Comparison of ENCODE assay signal across 26 cellular contexts in the genomic region with DNA sequence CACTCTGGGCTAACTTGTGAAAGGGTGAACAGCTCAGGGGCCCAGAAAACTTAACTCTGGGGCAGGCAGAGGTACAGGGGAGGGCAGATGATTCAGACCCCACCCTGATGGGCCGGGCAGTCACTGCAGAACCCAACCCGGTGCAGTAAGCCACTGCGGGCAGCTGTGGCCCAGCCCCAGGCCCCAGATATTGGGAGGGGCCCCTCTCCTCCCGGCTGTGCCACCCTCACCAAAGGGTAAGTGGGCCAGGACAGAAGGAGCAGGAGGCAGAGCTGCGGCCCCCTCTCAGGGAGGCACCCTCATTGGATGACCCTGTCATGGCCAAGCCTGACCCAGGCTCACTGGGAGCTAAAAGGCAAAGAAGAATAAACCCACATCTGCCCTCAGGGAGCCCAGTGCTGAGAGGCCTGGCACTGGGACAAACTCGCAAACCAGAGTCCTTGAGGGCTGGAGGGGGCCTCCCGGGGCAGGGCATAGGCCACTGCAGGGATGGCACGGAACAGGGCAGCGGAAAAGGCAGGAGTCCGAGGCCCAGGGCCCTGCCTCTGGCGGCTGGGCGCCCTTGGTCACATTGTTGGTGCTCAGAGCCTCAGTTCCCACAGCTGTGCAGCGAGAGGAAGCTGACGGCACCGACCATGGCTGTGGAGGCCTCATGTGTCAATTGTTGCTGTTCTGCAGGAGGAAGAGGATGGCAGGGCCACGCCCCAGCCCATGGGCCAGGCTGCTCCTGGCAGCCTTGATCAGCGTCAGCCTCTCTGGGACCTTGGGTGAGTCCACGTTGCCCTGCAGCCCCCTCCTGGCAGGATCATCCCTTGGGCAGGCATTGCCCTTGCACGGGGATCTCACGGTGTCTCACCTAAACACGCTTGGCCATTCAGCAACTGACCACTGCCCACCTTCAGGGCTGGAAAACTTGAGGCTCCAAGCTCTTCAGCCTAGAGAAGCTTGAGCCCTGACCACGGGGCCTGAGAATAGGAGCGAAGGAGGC. TPM values are rescaled to one million over a fixed set of nuclear protein-coding genes. Genes with fewer than 3 reads are reported as not detected.
DNase-seq lines count a peak whose midpoint lies in the region; ATAC-seq and FAIRE-seq lines count a peak whose summit lies in the region.
"Had no signal": no experiment of that assay in that cellular context is flagged by ENCODE, and none has a peak within 500 bp of the region (broad histone marks: within the 10 kb centered on the region; RNA-seq: fewer than 3 reads in every experiment).

No MANE protein-coding gene starts in this region.

- ATAC-seq in Right ventricle myocardium inferior (no peak), left ventricle myocardium superior (no peak)
- ATAC-seq in stimulated activated naive CD8-positive, alpha-beta T cell treated with anti-CD3 and anti-CD28 coated beads, Interleukin-15, amount 100 ng/mL, for 72 hours = no peak
- ATAC-seq: activated CD8-positive, alpha-beta memory T cell treated with anti-CD3 and anti-CD28 coated beads, Interleukin-2, amount 10 ng/mL, durations not matched to agents 7 days and 5 days; natural killer cell; T-cell had no signal

- no peak overlapping the region for H3K4me3 Mint-ChIP-seq in stimulated activated naive CD8-positive, alpha-beta T cell treated with anti-CD3 and anti-CD28 coated beads, Interleukin-15, amount 100 ng/mL, for 72 hours
- H3K4me3 Mint-ChIP-seq: activated CD8-positive, alpha-beta memory T cell treated with anti-CD3 and anti-CD28 coated beads, Interleukin-2, amount 10 ng/mL, durations not matched to agents 7 days and 5 days; activated naive CD8-positive, alpha-beta T cell; activated T-helper 1 cell treated with anti-CD3 and anti-CD28 coated beads, Interleukin-12 subunit alpha, Interleukin-12 subunit beta, Interleukin-2, Interleukin-4 antibody, amounts not matched to agents 30 ng/mL and 10 ng/mL and 1 ng/mL, durations not matched to agents 14 hours and 24 hours and 36 hours; memory B cell; natural killer cell; T-cell had no signal

- H3K27me3 ChIP-seq in duodenal mucosa (ENCODE audit: control insufficient read depth in 1 of 2, insufficient read depth in 2 of 2, low read length in 2 of 2) (no peaks in the 10 kb centered on the region), muscle layer of duodenum (ENCODE audit: low read depth, low read length) (peaks cover 17% of the 10 kb centered on the region)

- peaks cover 9% of the 10 kb centered on the region for H3K4me1 Mint-ChIP-seq in stimulated activated naive CD8-positive, alpha-beta T cell treated with anti-CD3 and anti-CD28 coated beads, Interleukin-15, amount 100 ng/mL, for 72 hours

- H3K27me3 Mint-ChIP-seq in stimulated activated naive CD8-positive, alpha-beta T cell treated with anti-CD3 and anti-CD28 coated beads, Interleukin-15, amount 100 ng/mL, for 72 hours = peaks cover 16% of the 10 kb centered on the region
- H3K27me3 Mint-ChIP-seq: activated naive CD8-positive, alpha-beta T cell had no signal

- H3K27ac Mint-ChIP-seq in stimulated activated naive CD8-positive, alpha-beta T cell treated with anti-CD3 and anti-CD28 coated beads, Interleukin-15, amount 100 ng/mL, for 72 hours = no peak overlapping the region
- H3K27ac Mint-ChIP-seq: activated CD8-positive, alpha-beta memory T cell treated with anti-CD3 and anti-CD28 coated beads, Interleukin-2, amount 10 ng/mL, durations not matched to agents 7 days and 5 days; activated naive CD8-positive, alpha-beta T cell; activated T-helper 1 cell treated with anti-CD3 and anti-CD28 coated beads, Interleukin-12 subunit alpha, Interleukin-12 subunit beta, Interleukin-2, Interleukin-4 antibody, amounts not matched to agents 30 ng/mL and 10 ng/mL and 1 ng/mL, durations not matched to agents 14 hours and 24 hours and 36 hours; memory B cell; natural killer cell; T-cell had no signal

- H3K9ac ChIP-seq in duodenal mucosa (ENCODE audit: low read depth in 1 of 2, low read length in 2 of 2) = peak overlapping the region; percentile 44 to 95
- H3K9ac ChIP-seq: parathyroid adenoma had no signal

- DNase-seq in Right ventricle myocardium inferior (ENCODE audit: missing footprints) (peak; percentile 41), left ventricle myocardium superior (no peak), urothelium cell line (ENCODE audit: low spot score) (no peak), medulla oblongata (ENCODE audit: extremely low spot score) (no peak)
- no peak for DNase-seq in activated naive CD4-positive, alpha-beta T cell treated with Interleukin-2 at 50 U/mL for 16 hours
- DNase-seq in stimulated activated naive CD8-positive, alpha-beta T cell treated with anti-CD3 and anti-CD28 coated beads, Interleukin-15, amount 100 ng/mL, for 72 hours = no peak
- DNase-seq: 8988T; activated CD4-positive, alpha-beta T cell treated with anti-CD3 and anti-CD28 coated beads for 48 hours; activated CD8-positive, alpha-beta memory T cell treated with anti-CD3 and anti-CD28 coated beads, Interleukin-2, amount 10 ng/mL, durations not matched to agents 7 days and 5 days; BE2C; hippocampal formation; natural killer cell; NCI-H1436 treated with DMSO at 0.1 percent for 48 hours; NCI-H2171 treated with DMSO at 0.1 percent for 48 hours; NCI-H526 treated with DMSO at 0.1 percent for 48 hours; stimulated activated naive CD4-positive, alpha-beta T cell; T-cell; upper lobe of left lung had no signal

- intact Hi-C loops in Right ventricle myocardium inferior (cut with DNase I) (no loop called here), left ventricle myocardium superior (cut with micrococcal nuclease) (no loop called here)

- FAIRE-seq in urothelium cell line (lab: Jason Lieb, UNC) = peak; percentile 46
- FAIRE-seq: endometrium, islet of Langerhans had no signal

- peak overlapping the region; percentile 65 to 77 for H3K4me3 ChIP-seq in duodenal mucosa (ENCODE audit: low read depth in 1 of 2, low read length in 2 of 2)
- H3K4me3 ChIP-seq in muscle layer of duodenum (ENCODE audit: low read depth in 1 of 2, low read length in 2 of 2) = no peak overlapping the region

- H3K36me3 ChIP-seq in duodenal mucosa (ENCODE audit: control insufficient read depth in 1 of 2, insufficient read depth in 2 of 2, low read length in 2 of 2) (peaks cover 14 to 38% of the 10 kb centered on the region in 2 donors), muscle layer of duodenum (ENCODE audit: control insufficient read depth in 1 of 2, insufficient read depth in 2 of 2, low read length in 2 of 2) (peaks cover 7 to 12% of the 10 kb centered on the region in 2 donors)
- H3K36me3 ChIP-seq: BE2C had no signal

- no peaks in the 10 kb centered on the region for H3K9me3 ChIP-seq in duodenal mucosa (ENCODE audit: control insufficient read depth in 1 of 2, low read length in 2 of 2)
- H3K9me3 ChIP-seq in muscle layer of duodenum (ENCODE audit: control insufficient read depth in 1 of 2, low read length in 2 of 2) = no peaks in the 10 kb centered on the region
- H3K9me3 ChIP-seq: BE2C, upper lobe of left lung had no signal

- no peaks in the 10 kb centered on the region for H3K9me3 Mint-ChIP-seq in stimulated activated naive CD8-positive, alpha-beta T cell treated with anti-CD3 and anti-CD28 coated beads, Interleukin-15, amount 100 ng/mL, for 72 hours
- H3K9me3 Mint-ChIP-seq: activated T-helper 1 cell treated with anti-CD3 and anti-CD28 coated beads, Interleukin-12 subunit alpha, Interleukin-12 subunit beta, Interleukin-2, Interleukin-4 antibody, amounts not matched to agents 30 ng/mL and 10 ng/mL and 1 ng/mL, durations not matched to agents 14 hours and 24 hours and 36 hours; memory B cell; natural killer cell; T-cell had no signal

- peaks cover 9 to 23% of the 10 kb centered on the region in 2 donors for H3K4me1 ChIP-seq in duodenal mucosa (ENCODE audit: control insufficient read depth in 1 of 2, insufficient read depth in 2 of 2, low read length in 2 of 2)
- H3K4me1 ChIP-seq in muscle layer of duodenum (ENCODE audit: control insufficient read depth in 1 of 2, insufficient read depth in 2 of 2, low read length in 2 of 2) = peaks cover 0 to 10% of the 10 kb centered on the region in 2 donors
- H3K4me1 ChIP-seq: BE2C, parathyroid adenoma had no signal

- H3K27ac ChIP-seq in duodenal mucosa (ENCODE audit: low read depth, low read length) = no peak overlapping the region
- peak overlapping the region; percentile 0 for H3K27ac ChIP-seq in muscle layer of duodenum (ENCODE audit: low read length)
- H3K27ac ChIP-seq: parathyroid adenoma had no signal

RNA-seq across cellular contexts. Expression of gene ITGB4, which starts 3.1 kb away (rescaled TPM):
- total RNA-seq in Right ventricle myocardium inferior (7.5 TPM), left ventricle myocardium superior (8.8 TPM)

RNA-seq across cellular contexts. Expression of gene GALK1, which starts 40.7 kb away (rescaled TPM):
- total RNA-seq in Right ventricle myocardium inferior (23.8 TPM), left ventricle myocardium superior (20.2 TPM)

RNA-seq across cellular contexts. Expression of gene SAP30BP, which starts 57.2 kb away (rescaled TPM):
- 47.4 TPM for total RNA-seq in Right ventricle myocardium inferior
- total RNA-seq in left ventricle myocardium superior = 47.8 TPM

RNA-seq across cellular contexts. Expression of gene RECQL5, which starts 57.4 kb away (rescaled TPM):
- total RNA-seq in Right ventricle myocardium inferior (15.9 TPM), left ventricle myocardium superior (14.3 TPM)

Comparison
In these comparisons a context has a peak if more than half of its experiments do, and no peak if none do; other contexts are left out.
1. H3K4me3 ChIP-seq: peak in duodenal mucosa (2 of 2); none in muscle layer of duodenum (0 of 2).